Comparison of ENCODE assay signal across 1 cellular context in genomic region chr1:226223157-226223785, GRCh38.
TF ChIP-seq lines count a peak whose summit lies in the region.

Gene MIXL1, plus strand, starts transcription at chr1:226223664. Its CDS starts 18 bp downstream, at chr1:226223682.

TF ChIP-seq in HepG2, 621 proteins besides CTCF, POLR2A, EP300 and RAD21 (continued from another document and continues in another):
- TF ChIP-seq, protein P1, sequence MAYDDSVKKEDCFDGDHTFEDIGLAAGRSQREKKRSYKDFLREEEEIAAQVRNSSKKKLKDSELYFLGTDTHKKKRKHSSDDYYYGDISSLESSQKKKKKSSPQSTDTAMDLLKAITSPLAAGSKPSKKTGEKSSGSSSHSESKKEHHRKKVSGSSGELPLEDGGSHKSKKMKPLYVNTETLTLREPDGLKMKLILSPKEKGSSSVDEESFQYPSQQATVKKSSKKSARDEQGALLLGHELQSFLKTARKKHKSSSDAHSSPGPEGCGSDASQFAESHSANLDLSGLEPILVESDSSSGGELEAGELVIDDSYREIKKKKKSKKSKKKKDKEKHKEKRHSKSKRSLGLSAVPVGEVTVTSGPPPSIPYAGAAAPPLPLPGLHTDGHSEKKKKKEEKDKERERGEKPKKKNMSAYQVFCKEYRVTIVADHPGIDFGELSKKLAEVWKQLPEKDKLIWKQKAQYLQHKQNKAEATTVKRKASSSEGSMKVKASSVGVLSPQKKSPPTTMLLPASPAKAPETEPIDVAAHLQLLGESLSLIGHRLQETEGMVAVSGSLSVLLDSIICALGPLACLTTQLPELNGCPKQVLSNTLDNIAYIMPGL (CRISPR knock-in tag; IDR thresholded peaks at IDR 0.05; ENCODE audit: borderline replicate concordance in 1 of 2, low read depth in 1 of 2): peak in 1 of 2 experiments; percentile 24; a peak in 1 of 4 replicates
- TF ChIP-seq ZNF225 (CRISPR knock-in tag; IDR thresholded peaks at IDR 0.05) (no peak), STAG1 (CRISPR knock-in tag; IDR thresholded peaks at IDR 0.05) (0 out of 2 replicates have a peak, but pooled peaks have one; percentile 3), SOX5 (CRISPR knock-in tag; IDR thresholded peaks at IDR 0.05; ENCODE audit: borderline replicate concordance) (no peak), SALL2 (CRISPR knock-in tag; IDR thresholded peaks at IDR 0.05) (no peak), FOXO4 (CRISPR knock-in tag; conservative IDR thresholded peaks at IDR 0.05) (no peak), ZNF784 (CRISPR knock-in tag; IDR thresholded peaks at IDR 0.05; ENCODE audit: borderline replicate concordance) (no peak), TCF12 (IDR thresholded peaks at IDR 0.05) (no peak), TCF12 (CRISPR knock-in tag; IDR thresholded peaks at IDR 0.05) (peak; percentile 76; the same call in 1 of the 2 replicates), ZNF350 (CRISPR knock-in tag; IDR thresholded peaks at IDR 0.05; ENCODE audit: borderline replicate concordance, low read depth) (0 out of 2 replicates have a peak, but pooled peaks have one; percentile 69), TP53 (CRISPR knock-in tag; conservative IDR thresholded peaks at IDR 0.05) (no peak), NFYB (CRISPR knock-in tag; IDR thresholded peaks at IDR 0.05) (peak; percentile 28; the same call in 1 of the 2 replicates), KDM5B (CRISPR knock-in tag; IDR thresholded peaks at IDR 0.05; ENCODE audit: borderline replicate concordance) (no peak), NFKBIZ (CRISPR knock-in tag; IDR thresholded peaks at IDR 0.05) (0 out of 2 replicates have a peak, but pooled peaks have one; percentile 56), ZNF256 (CRISPR knock-in tag; conservative IDR thresholded peaks at IDR 0.05) (no peak), IRF1 (CRISPR knock-in tag; IDR thresholded peaks at IDR 0.05; ENCODE audit: low read depth) (no peak), JDP2 (CRISPR knock-in tag; IDR thresholded peaks at IDR 0.05; ENCODE audit: borderline replicate concordance) (no peak), ZNF317 (CRISPR knock-in tag; IDR thresholded peaks at IDR 0.05) (peak; percentile 51; the same call in 1 of the 2 replicates), ZNF709 (CRISPR knock-in tag; IDR thresholded peaks at IDR 0.05) (0 out of 2 replicates have a peak, but pooled peaks have one; percentile 49), ZNF263 (CRISPR knock-in tag; IDR thresholded peaks at IDR 0.05) (peak; percentile 26; the same call in 1 of the 2 replicates), MTERF4 (CRISPR knock-in tag; IDR thresholded peaks at IDR 0.05) (peak; percentile 56; the same call in 1 of the 2 replicates), POLR2G (IDR thresholded peaks at IDR 0.05; ENCODE audit: low read depth, low read length) (peak; percentile 40; the same call in 1 of the 2 replicates), E2F2 (CRISPR knock-in tag; IDR thresholded peaks at IDR 0.05; ENCODE audit: borderline replicate concordance) (no peak), THYN1 (CRISPR knock-in tag; IDR thresholded peaks at IDR 0.05; ENCODE audit: borderline replicate concordance, low read depth) (no peak), ZFP82 (CRISPR knock-in tag; IDR thresholded peaks at IDR 0.05; ENCODE audit: borderline replicate concordance) (0 out of 2 replicates have a peak, but pooled peaks have one; percentile 75), ZNF710 (CRISPR knock-in tag; IDR thresholded peaks at IDR 0.05; ENCODE audit: borderline replicate concordance) (peak; percentile 65; the same call in 1 of the 2 replicates), ASH2L (IDR thresholded peaks at IDR 0.05; ENCODE audit: insufficient read length, low read depth, low read length) (peak; percentile 71), ZNF839 (CRISPR knock-in tag; IDR thresholded peaks at IDR 0.05; ENCODE audit: borderline replicate concordance) (no peak), FOXO1 (CRISPR knock-in tag; IDR thresholded peaks at IDR 0.05) (peak; percentile 52; the same call in 1 of the 2 replicates), ZNF879 (CRISPR knock-in tag; IDR thresholded peaks at IDR 0.05) (no peak), ZNF816 (CRISPR knock-in tag; IDR thresholded peaks at IDR 0.05; ENCODE audit: borderline replicate concordance) (peak; percentile 81; the same call in 1 of the 2 replicates), SRY (CRISPR knock-in tag; IDR thresholded peaks at IDR 0.05) (peak; percentile 24; the same call in 1 of the 2 replicates), KLF12 (CRISPR knock-in tag; IDR thresholded peaks at IDR 0.05; ENCODE audit: borderline replicate concordance) (peak; percentile 45), THAP11 (CRISPR knock-in tag; IDR thresholded peaks at IDR 0.05) (peak; percentile 47; the same call in 1 of the 2 replicates), HDAC2 (CRISPR knock-in tag; IDR thresholded peaks at IDR 0.05) (peak; percentile 71), ZNF556 (CRISPR knock-in tag; IDR thresholded peaks at IDR 0.05; ENCODE audit: borderline replicate concordance) (peak; percentile 52; the same call in 1 of the 2 replicates), PHF5A (CRISPR knock-in tag; IDR thresholded peaks at IDR 0.05; ENCODE audit: low read depth, unreplicated experiment) (peak; percentile 23), RBFOX2 (IDR thresholded peaks at IDR 0.05; ENCODE audit: low read depth, low read length) (peak; percentile 71)
- TF ChIP-seq, protein P2, sequence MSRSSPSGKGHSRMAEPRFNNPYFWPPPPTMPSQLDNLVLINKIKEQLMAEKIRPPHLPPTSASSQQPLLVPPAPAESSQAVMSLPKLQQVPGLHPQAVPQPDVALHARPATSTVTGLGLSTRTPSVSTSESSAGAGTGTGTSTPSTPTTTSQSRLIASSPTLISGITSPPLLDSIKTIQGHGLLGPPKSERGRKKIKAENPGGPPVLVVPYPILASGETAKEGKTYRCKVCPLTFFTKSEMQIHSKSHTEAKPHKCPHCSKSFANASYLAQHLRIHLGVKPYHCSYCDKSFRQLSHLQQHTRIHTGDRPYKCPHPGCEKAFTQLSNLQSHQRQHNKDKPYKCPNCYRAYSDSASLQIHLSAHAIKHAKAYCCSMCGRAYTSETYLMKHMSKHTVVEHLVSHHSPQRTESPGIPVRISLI (CRISPR knock-in tag; IDR thresholded peaks at IDR 0.05; ENCODE audit: borderline replicate concordance): no peak
- TF ChIP-seq, protein P3, sequence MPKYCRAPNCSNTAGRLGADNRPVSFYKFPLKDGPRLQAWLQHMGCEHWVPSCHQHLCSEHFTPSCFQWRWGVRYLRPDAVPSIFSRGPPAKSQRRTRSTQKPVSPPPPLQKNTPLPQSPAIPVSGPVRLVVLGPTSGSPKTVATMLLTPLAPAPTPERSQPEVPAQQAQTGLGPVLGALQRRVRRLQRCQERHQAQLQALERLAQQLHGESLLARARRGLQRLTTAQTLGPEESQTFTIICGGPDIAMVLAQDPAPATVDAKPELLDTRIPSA (CRISPR knock-in tag; IDR thresholded peaks at IDR 0.05; ENCODE audit: borderline replicate concordance): no peak
- TF ChIP-seq, protein P4, sequence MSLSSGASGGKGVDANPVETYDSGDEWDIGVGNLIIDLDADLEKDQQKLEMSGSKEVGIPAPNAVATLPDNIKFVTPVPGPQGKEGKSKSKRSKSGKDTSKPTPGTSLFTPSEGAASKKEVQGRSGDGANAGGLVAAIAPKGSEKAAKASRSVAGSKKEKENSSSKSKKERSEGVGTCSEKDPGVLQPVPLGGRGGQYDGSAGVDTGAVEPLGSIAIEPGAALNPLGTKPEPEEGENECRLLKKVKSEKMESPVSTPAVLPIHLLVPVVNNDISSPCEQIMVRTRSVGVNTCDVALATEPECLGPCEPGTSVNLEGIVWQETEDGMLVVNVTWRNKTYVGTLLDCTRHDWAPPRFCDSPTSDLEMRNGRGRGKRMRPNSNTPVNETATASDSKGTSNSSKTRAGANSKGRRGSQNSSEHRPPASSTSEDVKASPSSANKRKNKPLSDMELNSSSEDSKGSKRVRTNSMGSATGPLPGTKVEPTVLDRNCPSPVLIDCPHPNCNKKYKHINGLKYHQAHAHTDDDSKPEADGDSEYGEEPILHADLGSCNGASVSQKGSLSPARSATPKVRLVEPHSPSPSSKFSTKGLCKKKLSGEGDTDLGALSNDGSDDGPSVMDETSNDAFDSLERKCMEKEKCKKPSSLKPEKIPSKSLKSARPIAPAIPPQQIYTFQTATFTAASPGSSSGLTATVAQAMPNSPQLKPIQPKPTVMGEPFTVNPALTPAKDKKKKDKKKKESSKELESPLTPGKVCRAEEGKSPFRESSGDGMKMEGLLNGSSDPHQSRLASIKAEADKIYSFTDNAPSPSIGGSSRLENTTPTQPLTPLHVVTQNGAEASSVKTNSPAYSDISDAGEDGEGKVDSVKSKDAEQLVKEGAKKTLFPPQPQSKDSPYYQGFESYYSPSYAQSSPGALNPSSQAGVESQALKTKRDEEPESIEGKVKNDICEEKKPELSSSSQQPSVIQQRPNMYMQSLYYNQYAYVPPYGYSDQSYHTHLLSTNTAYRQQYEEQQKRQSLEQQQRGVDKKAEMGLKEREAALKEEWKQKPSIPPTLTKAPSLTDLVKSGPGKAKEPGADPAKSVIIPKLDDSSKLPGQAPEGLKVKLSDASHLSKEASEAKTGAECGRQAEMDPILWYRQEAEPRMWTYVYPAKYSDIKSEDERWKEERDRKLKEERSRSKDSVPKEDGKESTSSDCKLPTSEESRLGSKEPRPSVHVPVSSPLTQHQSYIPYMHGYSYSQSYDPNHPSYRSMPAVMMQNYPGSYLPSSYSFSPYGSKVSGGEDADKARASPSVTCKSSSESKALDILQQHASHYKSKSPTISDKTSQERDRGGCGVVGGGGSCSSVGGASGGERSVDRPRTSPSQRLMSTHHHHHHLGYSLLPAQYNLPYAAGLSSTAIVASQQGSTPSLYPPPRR (CRISPR knock-in tag; IDR thresholded peaks at IDR 0.05; ENCODE audit: borderline replicate concordance): peak; percentile 87
- TF ChIP-seq, protein P5, sequence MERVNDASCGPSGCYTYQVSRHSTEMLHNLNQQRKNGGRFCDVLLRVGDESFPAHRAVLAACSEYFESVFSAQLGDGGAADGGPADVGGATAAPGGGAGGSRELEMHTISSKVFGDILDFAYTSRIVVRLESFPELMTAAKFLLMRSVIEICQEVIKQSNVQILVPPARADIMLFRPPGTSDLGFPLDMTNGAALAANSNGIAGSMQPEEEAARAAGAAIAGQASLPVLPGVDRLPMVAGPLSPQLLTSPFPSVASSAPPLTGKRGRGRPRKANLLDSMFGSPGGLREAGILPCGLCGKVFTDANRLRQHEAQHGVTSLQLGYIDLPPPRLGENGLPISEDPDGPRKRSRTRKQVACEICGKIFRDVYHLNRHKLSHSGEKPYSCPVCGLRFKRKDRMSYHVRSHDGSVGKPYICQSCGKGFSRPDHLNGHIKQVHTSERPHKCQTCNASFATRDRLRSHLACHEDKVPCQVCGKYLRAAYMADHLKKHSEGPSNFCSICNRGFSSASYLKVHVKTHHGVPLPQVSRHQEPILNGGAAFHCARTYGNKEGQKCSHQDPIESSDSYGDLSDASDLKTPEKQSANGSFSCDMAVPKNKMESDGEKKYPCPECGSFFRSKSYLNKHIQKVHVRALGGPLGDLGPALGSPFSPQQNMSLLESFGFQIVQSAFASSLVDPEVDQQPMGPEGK (CRISPR knock-in tag; IDR thresholded peaks at IDR 0.05): peak; percentile 90
- TF ChIP-seq, protein P6, sequence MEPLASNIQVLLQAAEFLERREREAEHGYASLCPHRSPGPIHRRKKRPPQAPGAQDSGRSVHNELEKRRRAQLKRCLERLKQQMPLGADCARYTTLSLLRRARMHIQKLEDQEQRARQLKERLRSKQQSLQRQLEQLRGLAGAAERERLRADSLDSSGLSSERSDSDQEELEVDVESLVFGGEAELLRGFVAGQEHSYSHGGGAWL (CRISPR knock-in tag; IDR thresholded peaks at IDR 0.05): peak; percentile 34; the same call in 1 of the 2 replicates
